In the genomic region with DNA sequence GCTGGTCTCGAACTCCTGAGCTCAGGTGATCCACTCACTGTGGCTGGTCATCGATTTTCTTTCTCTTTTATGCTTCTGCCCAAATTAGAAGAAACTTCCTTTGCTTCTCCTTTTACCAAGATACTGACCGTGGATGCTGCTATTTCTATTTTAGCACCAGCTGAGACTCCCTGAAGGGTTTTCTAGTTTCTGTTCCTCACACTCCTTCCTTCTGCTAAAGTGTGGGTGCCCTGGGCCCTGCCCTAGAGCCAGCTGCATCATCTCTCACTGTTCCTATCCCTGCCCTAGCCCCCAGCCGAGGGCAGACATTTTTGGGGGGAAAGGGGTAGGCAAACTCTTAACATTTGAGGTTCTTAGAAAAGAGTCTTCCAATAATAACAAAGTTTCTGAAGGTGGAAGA, we compare ENCODE assay signal across 16 cellular contexts. TPM values are rescaled to one million over a fixed set of nuclear protein-coding genes. Genes with fewer than 3 reads are reported as not detected.
"Had no signal": no experiment of that assay in that cellular context is flagged by ENCODE, and none has a peak within 500 bp of the region (broad histone marks: within the 10 kb centered on the region; RNA-seq: fewer than 3 reads in every experiment).

No MANE protein-coding gene starts in this region.

- H3K9me3 Mint-ChIP-seq: activated CD4-positive, alpha-beta memory T cell treated with anti-CD3 and anti-CD28 coated beads, Interleukin-2, amount 10 ng/mL, durations not matched to agents 7 days and 5 days; activated T-cell treated with anti-CD3 and anti-CD28 coated beads, Interleukin-2, amount 50 U/mL, for 4 hours; T-helper 2 cell treated with Interferon-gamma antibody and Interleukin-4, amounts not matched to agents 5 μg/mL and 100 μg/mL, for 36 hours had no signal

- ATAC-seq: activated T-cell treated with anti-CD3 and anti-CD28 coated beads, Interleukin-2, amount 50 U/mL, for 4 hours; left colon; mucosa of descending colon; naive thymus-derived CD8-positive, alpha-beta T cell had no signal

- H3K4me1 ChIP-seq: adrenal gland had no signal

- H3K36me3 ChIP-seq: adrenal gland, neutrophil, thyroid gland had no signal

- DNase-seq: activated CD4-positive, alpha-beta memory T cell treated with anti-CD3 and anti-CD28 coated beads, Interleukin-2, amount 10 ng/mL, durations not matched to agents 7 days and 5 days; activated effector memory CD4-positive, alpha-beta T cell treated with Interleukin-2 at 50 U/mL for 16 hours; activated naive CD4-positive, alpha-beta T cell treated with anti-CD3 and anti-CD28 coated beads, Interleukin-2, amount 50 U/mL, for 16 hours; activated T-cell treated with anti-CD3 and anti-CD28 coated beads, Interleukin-2, amount 50 U/mL, for 4 hours; adrenal gland; left colon; mucosa of descending colon; naive thymus-derived CD8-positive, alpha-beta T cell; posterior cingulate gyrus; retina; stimulated activated CD4-positive, alpha-beta T cell treated with anti-CD3 and anti-CD28 coated beads, Interleukin-12 subunit alpha, Interleukin-12 subunit beta, amount 100 ng/mL, for 4 hours; stimulated activated CD4-positive, alpha-beta T cell treated with anti-CD3 and anti-CD28 coated beads, Interleukin-2, amount 100 ng/mL, for 24 hours; thyroid gland had no signal

- H3K27me3 ChIP-seq: thyroid gland had no signal

- H3K4me3 Mint-ChIP-seq: activated CD4-positive, alpha-beta memory T cell treated with anti-CD3 and anti-CD28 coated beads, Interleukin-2, amount 10 ng/mL, durations not matched to agents 7 days and 5 days; activated T-cell treated with anti-CD3 and anti-CD28 coated beads, Interleukin-2, amount 50 U/mL, for 4 hours; naive thymus-derived CD8-positive, alpha-beta T cell; T-helper 2 cell treated with Interferon-gamma antibody and Interleukin-4, amounts not matched to agents 5 μg/mL and 100 μg/mL, for 36 hours had no signal

- H3K27ac Mint-ChIP-seq: activated CD4-positive, alpha-beta memory T cell treated with anti-CD3 and anti-CD28 coated beads, Interleukin-2, amount 10 ng/mL, durations not matched to agents 7 days and 5 days; naive thymus-derived CD8-positive, alpha-beta T cell; T-helper 2 cell treated with Interferon-gamma antibody and Interleukin-4, amounts not matched to agents 5 μg/mL and 100 μg/mL, for 36 hours had no signal

- H3K4me1 Mint-ChIP-seq: activated CD4-positive, alpha-beta memory T cell treated with anti-CD3 and anti-CD28 coated beads, Interleukin-2, amount 10 ng/mL, durations not matched to agents 7 days and 5 days had no signal

- H3K4me3 ChIP-seq: adrenal gland, lung, mucosa of descending colon, thyroid gland had no signal

- H3K9me3 ChIP-seq: adrenal gland, mucosa of descending colon, neutrophil, thyroid gland had no signal

- H3K36me3 Mint-ChIP-seq: naive thymus-derived CD8-positive, alpha-beta T cell had no signal

- H3K27ac ChIP-seq: adrenal gland, neutrophil had no signal

RNA-seq across cellular contexts. Expression of a gene that starts 6.3 kb away (rescaled TPM):
- total RNA-seq: activated CD4-positive, alpha-beta memory T cell treated with anti-CD3 and anti-CD28 coated beads, Interleukin-2, amount 10 ng/mL, durations not matched to agents 7 days and 5 days; naive thymus-derived CD8-positive, alpha-beta T cell had no signal
